In the genomic region with DNA sequence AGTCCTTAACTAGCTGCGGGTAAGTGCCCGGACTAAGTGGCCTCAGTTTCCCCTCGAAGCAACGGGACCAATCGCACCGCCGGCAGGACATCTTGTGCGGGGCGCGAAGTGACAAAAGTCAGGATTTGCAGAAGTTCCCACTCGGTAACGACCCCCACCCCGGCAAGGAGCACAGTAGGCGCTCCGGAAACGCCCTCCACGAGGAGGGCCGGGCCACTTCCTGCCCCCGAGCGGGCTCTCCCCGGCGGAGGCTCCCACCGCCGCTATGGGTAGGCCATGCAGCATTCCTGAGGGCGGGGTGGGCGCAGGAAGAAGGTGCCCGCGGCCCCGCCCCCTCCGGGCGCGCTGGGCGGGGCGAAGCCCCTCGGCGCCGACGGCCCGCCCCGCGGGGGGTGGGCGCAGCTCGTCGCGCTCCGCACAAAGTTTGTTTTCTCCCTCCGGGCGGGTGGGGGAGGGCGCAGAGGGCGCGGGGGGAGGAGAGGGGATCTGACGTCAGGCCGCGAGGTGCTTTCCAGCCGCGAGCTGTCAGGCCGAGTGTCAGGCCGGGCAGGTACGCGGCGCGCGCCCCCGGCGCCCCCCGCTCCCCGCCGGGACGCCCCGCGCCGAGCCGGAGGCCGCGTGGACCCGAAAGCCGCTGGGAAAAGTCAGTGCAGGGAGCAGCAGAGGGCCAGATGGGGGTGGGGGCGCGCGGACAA, we compare ENCODE assay signal across 8 cellular contexts. TPM values are rescaled to one million over a fixed set of nuclear protein-coding genes. Genes with fewer than 3 reads are reported as not detected.
DNase-seq lines count a peak whose midpoint lies in the region; ATAC-seq and TF ChIP-seq lines count a peak whose summit lies in the region.

Gene TGIF2 (plus strand): TSS at position 495 of the 695 bp plus-strand sequence. CDS start 5,178 bp downstream, outside the sequence.

- peak within 1 kb of the TSS; percentile 98 for H3K4me3 Mint-ChIP-seq in T-helper 17 cell

- H3K27me3 ChIP-seq in rectal smooth muscle tissue (ENCODE audit: control insufficient read depth, insufficient read depth, low read length) (no peaks in the 10 kb centered on the region), aorta (ENCODE audit: control insufficient read depth in 1 of 2, insufficient read depth in 2 of 2, low read length in 1 of 2) (no peaks in the 10 kb centered on the region)

- ATAC-seq in GM21825 (IDR thresholded peaks at IDR 0.05; ENCODE audit: unreplicated experiment) (peak; percentile 66), T-helper 17 cell (peak; percentile 79), left cardiac atrium (peak; percentile 88 to 92), aorta (ENCODE audit: low FRiP score) (peak; percentile 92)

- H3K4me3 ChIP-seq in LNCaP clone FGC (ENCODE audit: low read depth, low read length) (peak within 1 kb of the TSS; percentile 78), rectal smooth muscle tissue (ENCODE audit: low read length) (peak within 1 kb of the TSS; percentile 71), aorta (ENCODE audit: low read length in 2 of 2) (peak within 1 kb of the TSS; percentile 48 to 69)

- H3K9me3 ChIP-seq in T-helper 17 cell (ENCODE audit: control insufficient read depth, low read length, poor library complexity, severe bottlenecking) = no peaks in the 10 kb centered on the region
- H3K9me3 ChIP-seq in aorta (ENCODE audit: control insufficient read depth, low read length) = no peaks in the 10 kb centered on the region

- H3K36me3 ChIP-seq in rectal smooth muscle tissue (ENCODE audit: control insufficient read depth, insufficient read depth, low read length) = no peaks in the 10 kb centered on the region
- H3K36me3 ChIP-seq in aorta (ENCODE audit: control insufficient read depth in 1 of 2, insufficient read depth in 2 of 2, low read length in 1 of 2) = no peaks in the 10 kb centered on the region

- intact Hi-C loops in left cardiac atrium (cut with DNase I) (no loop called here), aorta (cut with DNase I) (loop anchor here in 1 of 2 donors (5.0 kb wide), 1 partner anchor 34 kb away; the partner anchor contains the start of gene RAB5IF)

- H3K27me3 Mint-ChIP-seq in T-helper 17 cell = no peaks in the 10 kb centered on the region

- TF ChIP-seq CTCF in LNCaP clone FGC (IDR thresholded peaks at IDR 0.05; ENCODE audit: control insufficient read depth, extremely low read depth, insufficient read depth) = no peak

- WGBS in aorta, 2 donors = 3% methylated on average over 46 to 80 of the region's 80 CpGs

- DNase-seq in G401 (ENCODE audit: low spot score) (peak; percentile 31), LNCaP clone FGC (ENCODE audit: low read depth) (no peak), T-helper 17 cell (peak; percentile 72 to 92 (median 86)), amniotic epithelial cell (ENCODE audit: low read depth) (peak; percentile 78), left cardiac atrium (peak; percentile 87), aorta (peak; percentile 88 to 94)

- peak within 1 kb of the TSS; percentile 89 for H3K27ac ChIP-seq in rectal smooth muscle tissue (ENCODE audit: low read depth, low read length)
- H3K27ac ChIP-seq in aorta (ENCODE audit: low read depth in 1 of 2, low read length in 2 of 2) = peak within 1 kb of the TSS; percentile 46

- H3K36me3 Mint-ChIP-seq in T-helper 17 cell (ENCODE audit: low read depth) = peaks cover 3% of the 10 kb centered on the region

- H3K4me1 Mint-ChIP-seq in T-helper 17 cell = peaks cover 28% of the 10 kb centered on the region

- H3K4me1 ChIP-seq in rectal smooth muscle tissue (ENCODE audit: control insufficient read depth, insufficient read depth, low read length) = peaks cover 11% of the 10 kb centered on the region
- no peaks in the 10 kb centered on the region for H3K4me1 ChIP-seq in aorta (ENCODE audit: control insufficient read depth in 1 of 2, insufficient read depth in 2 of 2, low read length in 2 of 2)

- H3K27ac Mint-ChIP-seq in T-helper 17 cell = peak within 1 kb of the TSS; percentile 97

- in situ Hi-C loops in G401 (cut with HindIII; ENCODE audit: low sequenced_read_pairs) = no loop called here

- H3K9ac ChIP-seq in rectal smooth muscle tissue (ENCODE audit: low read length) = peak within 1 kb of the TSS; percentile 75

RNA-seq across cellular contexts. Expression of gene TGIF2, which starts in this region (rescaled TPM):
- 17.0 and 17.2 TPM in 2 replicates for total RNA-seq in G401 (2014; rRNA removed; shearing (Covaris generic))
- total RNA-seq in T-helper 17 cell = 10 to 100 TPM; 32.8 to 38.5 TPM
- 1 to 10 TPM; 6.4 to 8.8 TPM for total RNA-seq in left cardiac atrium
- 10 to 100 TPM; 11.8 to 12.8 TPM for total RNA-seq in aorta
- 1 to 10 TPM; 3.6 to 5.3 TPM for polyA plus RNA-seq in aorta
